Comparison of ENCODE assay signal across 1 cellular context in genomic region chr16:11231367-11231970, GRCh38.
TF ChIP-seq lines count a peak whose summit lies in the region.

No MANE protein-coding gene starts in this region.

TF ChIP-seq in HEK293, 187 proteins besides CTCF, POLR2A, EP300 and RAD21 (continued from another document):
- TF ChIP-seq MYNN (tag by site-specific recombination; IDR thresholded peaks at IDR 0.05; ENCODE audit: borderline replicate concordance): no peak
- no peak for TF ChIP-seq ZSCAN5A (tag by site-specific recombination; IDR thresholded peaks at IDR 0.05)
- TF ChIP-seq ZNF302 (tag by site-specific recombination; IDR thresholded peaks at IDR 0.05; ENCODE audit: low read depth): no peak
- TF ChIP-seq ZNF239 (tag by site-specific recombination; IDR thresholded peaks at IDR 0.05): no peak
- TF ChIP-seq ZNF248 (tag by site-specific recombination; IDR thresholded peaks at IDR 0.05): no peak
- peak; percentile 85 for TF ChIP-seq ZNF664 (tag by site-specific recombination; IDR thresholded peaks at IDR 0.05)
- TF ChIP-seq ZBTB17 (tag by site-specific recombination; IDR thresholded peaks at IDR 0.05): no peak
